Comparison of ENCODE assay signal across 19 cellular contexts in the genomic region with DNA sequence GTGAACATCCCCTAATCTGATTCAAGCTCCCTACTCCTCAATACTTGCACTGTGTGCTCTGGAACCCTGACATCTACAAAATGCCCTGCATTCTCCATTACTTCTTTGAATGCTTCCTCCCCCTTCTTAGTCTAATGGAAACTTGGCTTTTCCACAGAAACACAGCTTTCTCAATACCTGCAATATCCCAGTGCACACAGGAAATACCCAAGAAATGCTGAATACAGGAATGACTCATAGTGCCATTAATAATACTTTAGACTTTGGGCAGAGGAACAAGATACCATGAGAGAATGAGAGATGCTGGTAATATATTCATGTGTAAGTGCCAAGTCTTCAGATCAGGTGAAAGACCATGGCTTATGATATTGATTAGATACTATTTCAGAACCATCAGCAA. TPM values are rescaled to one million over a fixed set of nuclear protein-coding genes. Genes with fewer than 3 reads are reported as not detected.
A peak's percentile ranks its signal among the peaks of the same experiment; 100 is the strongest.
DNase-seq lines count a peak whose midpoint lies in the region; ATAC-seq and TF ChIP-seq lines count a peak whose summit lies in the region.
"Had no signal": no experiment of that assay in that cellular context is flagged by ENCODE, and none has a peak within 500 bp of the region (broad histone marks: within the 10 kb centered on the region; RNA-seq: fewer than 3 reads in every experiment).

No MANE protein-coding gene starts in this region.

- TF ChIP-seq CTCF in astrocyte of the spinal cord (IDR thresholded peaks at IDR 0.05; ENCODE audit: low read depth, low read length) (no peak), BE2C (IDR thresholded peaks at IDR 0.05; ENCODE audit: low read depth, low read length) (no peak)

- peaks cover 4% of the 10 kb centered on the region for H3K27me3 ChIP-seq in BE2C
- H3K27me3 ChIP-seq: Peyer's patch had no signal

- no peaks in the 10 kb centered on the region for H3K36me3 ChIP-seq in BE2C
- H3K36me3 ChIP-seq: esophagus muscularis mucosa, Peyer's patch, sigmoid colon had no signal

- in situ Hi-C loops in astrocyte of the spinal cord (cut with HindIII; ENCODE audit: low sequenced_read_pairs), result no loop called here

- no peaks in the 10 kb centered on the region for H3K9me3 ChIP-seq in BE2C
- H3K9me3 ChIP-seq: esophagus muscularis mucosa, Peyer's patch, sigmoid colon had no signal

- ATAC-seq in HG03280 (IDR thresholded peaks at IDR 0.05; ENCODE audit: unreplicated experiment), result no peak
- ATAC-seq: left lobe of liver had no signal

- H3K4me3 ChIP-seq in astrocyte of the spinal cord (ENCODE audit: low read depth, low read length) (no peak overlapping the region), BE2C (ENCODE audit: low read depth, low read length) (no peak overlapping the region)
- H3K4me3 ChIP-seq: esophagus muscularis mucosa, Peyer's patch, sigmoid colon had no signal

- no peaks in the 10 kb centered on the region for H3K4me1 ChIP-seq in BE2C

- DNase-seq in COLO829 (ENCODE audit: low spot score), result peak; percentile 76
- peak; percentile 55 for DNase-seq in HS-5 (ENCODE audit: low read depth)
- peak; percentile 49 for DNase-seq in astrocyte of the spinal cord (ENCODE audit: low read depth, low spot score)
- DNase-seq in iris pigment epithelial cell (ENCODE audit: low read depth), result peak; percentile 37
- DNase-seq in activated naive CD4-positive, alpha-beta T cell treated with Interleukin-2 at 50 U/mL for 16 hours, result no peak
- no peak for DNase-seq in SIG-M5 treated with dmso at 0.1 percent for 504 hours (lab: John Stamatoyannopoulos, UW; ENCODE audit: unreplicated experiment)
- no peak for DNase-seq in BE2C
- DNase-seq: activated CD4-positive, CD25-positive, alpha-beta regulatory T cell; activated effector memory CD4-positive, alpha-beta T cell treated with anti-CD3 and anti-CD28 coated beads, Interleukin-2, amount 50 U/mL, for 16 hours; AML-193; aorta; NCI-H1105; NCI-H748 treated with DMSO at 0.1 percent for 48 hours; occipital lobe; Peyer's patch; sigmoid colon had no signal

RNA-seq across cellular contexts. Expression of a gene that starts 5.6 kb away (rescaled TPM):
- not detected for polyA plus RNA-seq in BE2C (2012; ENCODE audit: insufficient read depth, insufficient read length, low read depth)
- polyA plus RNA-seq: aorta had no signal

Comparison
In these comparisons a context has a peak if more than half of its experiments do, and no peak if none do; other contexts are left out.
1. DNase-seq: peak in COLO829 (single experiment), HS-5 (single experiment), astrocyte of the spinal cord (single experiment) and iris pigment epithelial cell (single experiment); none in activated naive CD4-positive, alpha-beta T cell treated with Interleukin-2 at 50 U/mL for 16 hours (single experiment), SIG-M5 treated with dmso at 0.1 percent for 504 hours (single experiment) and BE2C (single experiment).